ENCODE assay signal across 19 cellular contexts in the genomic region with DNA sequence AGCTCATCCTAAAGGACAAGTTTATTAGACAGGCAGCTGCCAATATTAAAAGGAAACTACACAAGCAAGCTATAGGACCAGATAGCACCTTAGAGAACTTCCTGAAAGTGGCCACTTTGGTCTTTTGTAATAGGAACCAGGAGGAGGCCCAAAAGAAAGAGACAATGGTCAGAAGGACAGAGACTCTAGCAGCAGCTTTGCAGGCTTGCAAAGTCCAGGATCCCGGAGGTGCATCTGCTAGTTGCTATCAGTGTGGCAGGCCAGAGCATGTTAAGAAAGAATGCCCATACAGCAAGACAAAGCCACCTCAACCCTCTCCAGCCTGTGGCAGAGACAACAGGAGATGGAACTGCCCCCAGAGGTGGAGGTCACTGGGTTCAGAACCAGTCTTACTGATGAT. TPM values are rescaled to one million over a fixed set of nuclear protein-coding genes. Genes with fewer than 3 reads are reported as not detected.
DNase-seq lines count a peak whose midpoint lies in the region; ATAC-seq and TF ChIP-seq lines count a peak whose summit lies in the region.
"Had no signal": no experiment of that assay in that cellular context is flagged by ENCODE, and none has a peak within 500 bp of the region (broad histone marks: within the 10 kb centered on the region; RNA-seq: fewer than 3 reads in every experiment).

No MANE protein-coding gene starts in this region.

- no peak overlapping the region for H2AK5ac ChIP-seq in H9 (ENCODE audit: insufficient read length, low read length)

- H3T11ph ChIP-seq in H9 (ENCODE audit: low read length), result no peak overlapping the region

- no peak overlapping the region for H2BK12ac ChIP-seq in H9 (ENCODE audit: insufficient read length, low read depth, low read length)

- TF ChIP-seq CTCF in H9 (conservative IDR thresholded peaks at IDR 0.05) (no peak), osteoblast (IDR thresholded peaks at IDR 0.05; ENCODE audit: extremely low read depth, low read depth, low read length) (no peak)

- H3K9me3 ChIP-seq in H9 (ENCODE audit: control insufficient read depth, low read depth, low read length) (no peaks in the 10 kb centered on the region), iPS-20b (ENCODE audit: insufficient read depth, low read depth, low read length) (no peaks in the 10 kb centered on the region), osteoblast (ENCODE audit: low read depth, low read length) (no peaks in the 10 kb centered on the region)

- ATAC-seq in GM21515 (IDR thresholded peaks at IDR 0.05; ENCODE audit: unreplicated experiment), result no peak

- no peak overlapping the region for H2BK5ac ChIP-seq in H9 (ENCODE audit: insufficient read length, low read length)

- H2BK120ac ChIP-seq in H9 (ENCODE audit: low read depth, low read length, poor library complexity, severe bottlenecking), result no peak overlapping the region

- no peak overlapping the region for H2AFZ ChIP-seq in H9 (ENCODE audit: low read length)
- H2AFZ ChIP-seq in osteoblast (ENCODE audit: low read length), result no peak overlapping the region
- H2AFZ ChIP-seq: PC-9 had no signal

- no peak overlapping the region for H3K27ac Mint-ChIP-seq in H9
- H3K27ac Mint-ChIP-seq: HFFc6, IgD-negative memory B cell had no signal

- no peaks in the 10 kb centered on the region; the same call in 1 of the 2 replicates for H3K27me3 Mint-ChIP-seq in H9 (ENCODE audit: low read depth)

- H3K4ac ChIP-seq in H9 (ENCODE audit: low read depth, low read length), result no peak overlapping the region

- peaks cover 3% of the 10 kb centered on the region for H3K23me2 ChIP-seq in H9 (ENCODE audit: insufficient read length, low read depth, low read length, poor library complexity, severe bottlenecking)

- H3K56ac ChIP-seq in H9 (ENCODE audit: insufficient read length, low read depth, low read length), result no peak overlapping the region

- H4K20me1 ChIP-seq in H9 (ENCODE audit: control insufficient read depth, insufficient read depth, insufficient read length) (no peaks in the 10 kb centered on the region), osteoblast (ENCODE audit: insufficient read depth, low read length) (no peaks in the 10 kb centered on the region)

- no peak overlapping the region for H3K23ac ChIP-seq in H9 (ENCODE audit: insufficient read length, low read depth, low read length)

- no peaks in the 10 kb centered on the region; a peak in 1 of 7 replicates for H3K36me3 Mint-ChIP-seq in H9 (ENCODE audit: insufficient read depth in 1 of 3, low read depth in 3 of 3)
- H3K36me3 Mint-ChIP-seq: IgD-negative memory B cell had no signal

- H2BK15ac ChIP-seq in H9 (ENCODE audit: low read depth, low read length), result no peak overlapping the region

- H3K79me2 ChIP-seq in H9 (ENCODE audit: insufficient read depth, low read length) (no peaks in the 10 kb centered on the region), osteoblast (ENCODE audit: insufficient read depth, low read length) (no peaks in the 10 kb centered on the region)

- H3K18ac ChIP-seq in H9 (ENCODE audit: insufficient read length, low read depth, low read length), result no peak overlapping the region

- DNase-seq in H9, result peak; percentile 43
- peak; percentile 37 for DNase-seq in OCI-M1 (lab: John Stamatoyannopoulos, UW)
- DNase-seq in osteoblast (ENCODE audit: insufficient read length, low spot score, missing footprints), result peak; percentile 55
- DNase-seq in NCI-H526 treated with DMSO at 0.1 percent for 48 hours (lab: John Stamatoyannopoulos, UW), result no peak
- no peak for DNase-seq in putamen (ENCODE audit: low spot score)
- DNase-seq: DMS 273 treated with DMSO at 0.1 percent for 48 hours, Kasumi-1, NCI-H1105, NCI-H1694 treated with DMSO at 0.1 percent for 48 hours, NCI-H226, NCI-H524 treated with DMSO at 0.1 percent for 48 hours had no signal

- no peak overlapping the region for H4K91ac ChIP-seq in H9 (ENCODE audit: insufficient read length, low read depth, low read length)

- H3K4me1 Mint-ChIP-seq in H9, result peaks cover 50 to 58% of the 10 kb centered on the region in 2 experiments

- no peaks in the 10 kb centered on the region for H3K9me3 Mint-ChIP-seq in H9
- H3K9me3 Mint-ChIP-seq: HFFc6, IgD-negative memory B cell had no signal

- H3K4me3 ChIP-seq in iPS-20b (ENCODE audit: low read length) (peak overlapping the region; percentile 21; the same call in 1 of the 2 replicates), osteoblast (ENCODE audit: insufficient read depth, low read length) (no peak overlapping the region)
- H3K4me3 ChIP-seq: PC-9 had no signal

- H3K27me3 ChIP-seq in H9 (ENCODE audit: insufficient read depth, low read length) (no peaks in the 10 kb centered on the region), iPS-20b (ENCODE audit: insufficient read depth, low read length) (no peaks in the 10 kb centered on the region), osteoblast (ENCODE audit: insufficient read depth, low read length) (no peaks in the 10 kb centered on the region)

- H2BK20ac ChIP-seq in H9 (ENCODE audit: low read depth, low read length, poor library complexity, severe bottlenecking), result no peak overlapping the region

- H4K8ac ChIP-seq in H9 (replicated peaks; ENCODE audit: insufficient read length, low read depth, low read length), result no peak overlapping the region

- peak overlapping the region in 1 of 2 experiments; percentile 18; a peak in 1 of 5 replicates for H3K4me3 Mint-ChIP-seq in H9
- H3K4me3 Mint-ChIP-seq: HFFc6, IgD-negative memory B cell had no signal

- no peak overlapping the region for H3K14ac ChIP-seq in H9 (ENCODE audit: insufficient read depth, low read length)

- H3K27ac ChIP-seq in H9 (ENCODE audit: insufficient read length, low read depth, low read length) (no peak overlapping the region), iPS-20b (ENCODE audit: low read length) (no peak overlapping the region), osteoblast (ENCODE audit: low read depth, low read length) (no peak overlapping the region)
- H3K27ac ChIP-seq: C4-2B, PC-9 had no signal

- H3K4me1 ChIP-seq in H9 (ENCODE audit: insufficient read depth, low read length), result peaks cover 12% of the 10 kb centered on the region; the same call in 1 of the 2 replicates
- peaks cover 27% of the 10 kb centered on the region for H3K4me1 ChIP-seq in iPS-20b (ENCODE audit: insufficient read depth, low read length)
- H3K4me1 ChIP-seq in osteoblast (ENCODE audit: insufficient read depth, low read length), result peaks cover 4% of the 10 kb centered on the region

- H3K4me2 ChIP-seq in H9 (ENCODE audit: insufficient read depth, insufficient read length, low read length) (no peak overlapping the region), osteoblast (ENCODE audit: insufficient read depth, low read length) (no peak overlapping the region)
- H3K4me2 ChIP-seq: PC-9 had no signal

- no peaks in the 10 kb centered on the region for H3K79me1 ChIP-seq in H9 (ENCODE audit: insufficient read depth, low read depth, low read length, poor library complexity, severe bottlenecking)

- H3K36me3 ChIP-seq in iPS-20b (ENCODE audit: insufficient read depth, low read depth, low read length) (no peaks in the 10 kb centered on the region), osteoblast (ENCODE audit: insufficient read depth, low read length) (no peaks in the 10 kb centered on the region)

- no CpG with 5 or more reads among the region's 1 CpG for WGBS in H9 (ENCODE audit: extremely low coverage, insufficient read length, low lambda C conversion rate)

- H3K9ac ChIP-seq in H9 (ENCODE audit: extremely low read depth, insufficient read length, low read length) (no peak overlapping the region), iPS-20b (ENCODE audit: low read depth, low read length) (peak overlapping the region; percentile 54; the same call in 1 of the 2 replicates)

- no peak overlapping the region for H4K5ac ChIP-seq in H9 (ENCODE audit: insufficient read length, low read depth, low read length)

RNA-seq across cellular contexts. Expression of a gene that starts 23.4 kb away (rescaled TPM):
- total RNA-seq in H9 (2021) (not detected in 2 replicates), osteoblast (not detected in 2 replicates)
- total RNA-seq: A673, H4, HFFc6, PC-9 had no signal

RNA-seq across cellular contexts. Expression of a gene that starts 53.3 kb away (rescaled TPM):
- total RNA-seq in H9 (2021) (9.1 and 9.9 TPM in 2 replicates), osteoblast (not detected in 2 replicates)
- total RNA-seq: A673, H4, HFFc6, PC-9 had no signal

Comparison
In these comparisons a context has a peak if more than half of its experiments do, and no peak if none do; other contexts are left out.
1. DNase-seq: peak in H9 (single experiment), OCI-M1 (single experiment) and osteoblast (single experiment); none in NCI-H526 treated with DMSO at 0.1 percent for 48 hours (single experiment) and putamen (single experiment).
2. RNA of a gene that starts 53.3 kb away (total RNA-seq): 9.1 to 9.9 TPM in H9; not detected in osteoblast; every median in the first group is over 10 times any median in the second.